Comparison of ENCODE assay signal across 1 cellular context in the genomic region with DNA sequence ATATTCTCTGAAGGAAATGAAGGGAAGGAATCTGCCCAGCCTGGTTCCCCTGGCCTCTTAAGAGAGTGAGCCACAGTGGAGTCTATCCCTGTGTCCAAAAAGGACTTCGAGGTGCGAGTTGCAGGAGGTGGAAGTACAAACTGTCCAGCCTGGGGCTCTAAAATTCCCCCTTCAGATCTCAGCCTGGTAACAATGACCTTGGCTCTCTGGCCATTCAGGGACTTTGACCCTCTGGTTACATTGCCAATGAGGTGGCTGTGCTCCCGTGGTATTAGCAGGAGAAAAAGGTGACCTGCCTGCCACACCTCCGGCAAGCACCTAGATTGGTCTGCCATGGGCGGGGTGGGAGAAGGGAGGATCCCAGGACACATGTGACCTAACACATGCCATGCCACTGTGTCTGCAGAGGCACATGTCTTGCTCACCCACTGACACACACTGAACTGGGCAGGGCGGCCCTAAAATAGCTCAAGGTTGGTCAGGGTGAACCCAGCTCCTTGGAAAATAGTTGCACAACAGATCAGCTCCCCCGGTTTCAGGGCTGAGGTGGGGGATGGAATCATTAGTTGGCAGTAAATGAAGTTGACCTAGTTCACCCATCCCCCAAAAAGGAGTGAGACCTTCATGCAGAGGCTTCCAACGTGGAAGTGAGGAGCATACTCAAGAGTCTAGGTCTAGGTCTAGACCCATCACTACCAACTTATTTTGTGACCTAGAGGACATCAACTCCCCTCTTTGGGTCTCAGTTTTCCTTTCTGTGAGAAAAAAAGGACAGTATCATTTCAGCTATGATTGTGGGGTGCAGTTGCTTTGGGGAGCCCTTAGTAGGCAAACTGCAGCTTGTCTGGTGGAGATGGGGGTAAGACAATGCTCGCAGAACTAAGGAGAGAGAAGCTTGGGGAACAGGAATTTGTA.
TF ChIP-seq lines count a peak whose summit lies in the region.

No MANE protein-coding gene starts in this region.

TF ChIP-seq in HepG2, 621 proteins besides CTCF, POLR2A, EP300 and RAD21 (continued from another document and continues in another):
- TF ChIP-seq, protein P1, sequence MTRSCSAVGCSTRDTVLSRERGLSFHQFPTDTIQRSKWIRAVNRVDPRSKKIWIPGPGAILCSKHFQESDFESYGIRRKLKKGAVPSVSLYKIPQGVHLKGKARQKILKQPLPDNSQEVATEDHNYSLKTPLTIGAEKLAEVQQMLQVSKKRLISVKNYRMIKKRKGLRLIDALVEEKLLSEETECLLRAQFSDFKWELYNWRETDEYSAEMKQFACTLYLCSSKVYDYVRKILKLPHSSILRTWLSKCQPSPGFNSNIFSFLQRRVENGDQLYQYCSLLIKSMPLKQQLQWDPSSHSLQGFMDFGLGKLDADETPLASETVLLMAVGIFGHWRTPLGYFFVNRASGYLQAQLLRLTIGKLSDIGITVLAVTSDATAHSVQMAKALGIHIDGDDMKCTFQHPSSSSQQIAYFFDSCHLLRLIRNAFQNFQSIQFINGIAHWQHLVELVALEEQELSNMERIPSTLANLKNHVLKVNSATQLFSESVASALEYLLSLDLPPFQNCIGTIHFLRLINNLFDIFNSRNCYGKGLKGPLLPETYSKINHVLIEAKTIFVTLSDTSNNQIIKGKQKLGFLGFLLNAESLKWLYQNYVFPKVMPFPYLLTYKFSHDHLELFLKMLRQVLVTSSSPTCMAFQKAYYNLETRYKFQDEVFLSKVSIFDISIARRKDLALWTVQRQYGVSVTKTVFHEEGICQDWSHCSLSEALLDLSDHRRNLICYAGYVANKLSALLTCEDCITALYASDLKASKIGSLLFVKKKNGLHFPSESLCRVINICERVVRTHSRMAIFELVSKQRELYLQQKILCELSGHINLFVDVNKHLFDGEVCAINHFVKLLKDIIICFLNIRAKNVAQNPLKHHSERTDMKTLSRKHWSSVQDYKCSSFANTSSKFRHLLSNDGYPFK (CRISPR knock-in tag; IDR thresholded peaks at IDR 0.05; ENCODE audit: borderline replicate concordance) = peak; percentile 79
- TF ChIP-seq ELF3 (CRISPR knock-in tag; IDR thresholded peaks at IDR 0.05) (peak; percentile 64), ZNF564 (CRISPR knock-in tag; IDR thresholded peaks at IDR 0.05) (peak; percentile 12; the same call in 1 of the 2 replicates), ZNF383 (CRISPR knock-in tag; IDR thresholded peaks at IDR 0.05; ENCODE audit: borderline replicate concordance) (no peak), MEIS2 (CRISPR knock-in tag; IDR thresholded peaks at IDR 0.05) (peak; percentile 85), THYN1 (CRISPR knock-in tag; IDR thresholded peaks at IDR 0.05; ENCODE audit: borderline replicate concordance, low read depth) (no peak; the same call in 1 of the 2 replicates), ZNF589 (CRISPR knock-in tag; conservative IDR thresholded peaks at IDR 0.05) (no peak; the same call in 1 of the 2 replicates), ZNF674 (CRISPR knock-in tag; IDR thresholded peaks at IDR 0.05; ENCODE audit: low read depth) (no peak; the same call in none of the 2 replicates), ZNF567 (CRISPR knock-in tag; IDR thresholded peaks at IDR 0.05; ENCODE audit: borderline replicate concordance) (peak; percentile 81; the same call in 1 of the 2 replicates), SATB2 (CRISPR knock-in tag; IDR thresholded peaks at IDR 0.05) (no peak; the same call in 1 of the 2 replicates), KAT2B (IDR thresholded peaks at IDR 0.05; ENCODE audit: borderline replicate concordance, low read depth, low read length) (no peak), TBP (CRISPR knock-in tag; IDR thresholded peaks at IDR 0.05) (no peak), HDAC2 (CRISPR knock-in tag; IDR thresholded peaks at IDR 0.05) (peak; percentile 90), HCFC1 (IDR thresholded peaks at IDR 0.05; ENCODE audit: low read depth, low read length) (no peak), ZNF101 (CRISPR knock-in tag; IDR thresholded peaks at IDR 0.05; ENCODE audit: borderline replicate concordance, low read depth) (no peak), GPN1 (CRISPR knock-in tag; IDR thresholded peaks at IDR 0.05; ENCODE audit: borderline replicate concordance) (no peak), GABPA (IDR thresholded peaks at IDR 0.05; ENCODE audit: low read depth, low read length) (no peak), GABPA (CRISPR knock-in tag; IDR thresholded peaks at IDR 0.05; ENCODE audit: low read depth) (peak; percentile 54; the same call in 1 of the 2 replicates), KAT7 (CRISPR knock-in tag; IDR thresholded peaks at IDR 0.05; ENCODE audit: borderline replicate concordance) (no peak), ZNF264 (CRISPR knock-in tag; IDR thresholded peaks at IDR 0.05) (peak; percentile 72; the same call in 1 of the 2 replicates), FOXA1 (IDR thresholded peaks at IDR 0.05) (no peak), FOXA1 (CRISPR knock-in tag; IDR thresholded peaks at IDR 0.05) (peak; percentile 47; the same call in 1 of the 2 replicates), ISL2 (CRISPR knock-in tag; IDR thresholded peaks at IDR 0.05) (no peak; the same call in 1 of the 2 replicates), ZNF562 (CRISPR knock-in tag; IDR thresholded peaks at IDR 0.05; ENCODE audit: borderline replicate concordance) (no peak), YEATS2 (CRISPR knock-in tag; IDR thresholded peaks at IDR 0.05; ENCODE audit: borderline replicate concordance) (no peak), CHD2 (IDR thresholded peaks at IDR 0.05; ENCODE audit: low read depth, low read length) (peak; percentile 65; the same call in 1 of the 2 replicates)
- TF ChIP-seq, protein P2, sequence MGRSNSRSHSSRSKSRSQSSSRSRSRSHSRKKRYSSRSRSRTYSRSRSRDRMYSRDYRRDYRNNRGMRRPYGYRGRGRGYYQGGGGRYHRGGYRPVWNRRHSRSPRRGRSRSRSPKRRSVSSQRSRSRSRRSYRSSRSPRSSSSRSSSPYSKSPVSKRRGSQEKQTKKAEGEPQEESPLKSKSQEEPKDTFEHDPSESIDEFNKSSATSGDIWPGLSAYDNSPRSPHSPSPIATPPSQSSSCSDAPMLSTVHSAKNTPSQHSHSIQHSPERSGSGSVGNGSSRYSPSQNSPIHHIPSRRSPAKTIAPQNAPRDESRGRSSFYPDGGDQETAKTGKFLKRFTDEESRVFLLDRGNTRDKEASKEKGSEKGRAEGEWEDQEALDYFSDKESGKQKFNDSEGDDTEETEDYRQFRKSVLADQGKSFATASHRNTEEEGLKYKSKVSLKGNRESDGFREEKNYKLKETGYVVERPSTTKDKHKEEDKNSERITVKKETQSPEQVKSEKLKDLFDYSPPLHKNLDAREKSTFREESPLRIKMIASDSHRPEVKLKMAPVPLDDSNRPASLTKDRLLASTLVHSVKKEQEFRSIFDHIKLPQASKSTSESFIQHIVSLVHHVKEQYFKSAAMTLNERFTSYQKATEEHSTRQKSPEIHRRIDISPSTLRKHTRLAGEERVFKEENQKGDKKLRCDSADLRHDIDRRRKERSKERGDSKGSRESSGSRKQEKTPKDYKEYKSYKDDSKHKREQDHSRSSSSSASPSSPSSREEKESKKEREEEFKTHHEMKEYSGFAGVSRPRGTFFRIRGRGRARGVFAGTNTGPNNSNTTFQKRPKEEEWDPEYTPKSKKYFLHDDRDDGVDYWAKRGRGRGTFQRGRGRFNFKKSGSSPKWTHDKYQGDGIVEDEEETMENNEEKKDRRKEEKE (IDR thresholded peaks at IDR 0.05) = no peak
- TF ChIP-seq, protein P3, sequence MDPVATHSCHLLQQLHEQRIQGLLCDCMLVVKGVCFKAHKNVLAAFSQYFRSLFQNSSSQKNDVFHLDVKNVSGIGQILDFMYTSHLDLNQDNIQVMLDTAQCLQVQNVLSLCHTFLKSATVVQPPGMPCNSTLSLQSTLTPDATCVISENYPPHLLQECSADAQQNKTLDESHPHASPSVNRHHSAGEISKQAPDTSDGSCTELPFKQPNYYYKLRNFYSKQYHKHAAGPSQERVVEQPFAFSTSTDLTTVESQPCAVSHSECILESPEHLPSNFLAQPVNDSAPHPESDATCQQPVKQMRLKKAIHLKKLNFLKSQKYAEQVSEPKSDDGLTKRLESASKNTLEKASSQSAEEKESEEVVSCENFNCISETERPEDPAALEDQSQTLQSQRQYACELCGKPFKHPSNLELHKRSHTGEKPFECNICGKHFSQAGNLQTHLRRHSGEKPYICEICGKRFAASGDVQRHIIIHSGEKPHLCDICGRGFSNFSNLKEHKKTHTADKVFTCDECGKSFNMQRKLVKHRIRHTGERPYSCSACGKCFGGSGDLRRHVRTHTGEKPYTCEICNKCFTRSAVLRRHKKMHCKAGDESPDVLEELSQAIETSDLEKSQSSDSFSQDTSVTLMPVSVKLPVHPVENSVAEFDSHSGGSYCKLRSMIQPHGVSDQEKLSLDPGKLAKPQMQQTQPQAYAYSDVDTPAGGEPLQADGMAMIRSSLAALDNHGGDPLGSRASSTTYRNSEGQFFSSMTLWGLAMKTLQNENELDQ (CRISPR knock-in tag; IDR thresholded peaks at IDR 0.05; ENCODE audit: borderline replicate concordance) = no peak
- TF ChIP-seq, protein P4, sequence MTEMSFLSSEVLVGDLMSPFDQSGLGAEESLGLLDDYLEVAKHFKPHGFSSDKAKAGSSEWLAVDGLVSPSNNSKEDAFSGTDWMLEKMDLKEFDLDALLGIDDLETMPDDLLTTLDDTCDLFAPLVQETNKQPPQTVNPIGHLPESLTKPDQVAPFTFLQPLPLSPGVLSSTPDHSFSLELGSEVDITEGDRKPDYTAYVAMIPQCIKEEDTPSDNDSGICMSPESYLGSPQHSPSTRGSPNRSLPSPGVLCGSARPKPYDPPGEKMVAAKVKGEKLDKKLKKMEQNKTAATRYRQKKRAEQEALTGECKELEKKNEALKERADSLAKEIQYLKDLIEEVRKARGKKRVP (CRISPR knock-in tag; IDR thresholded peaks at IDR 0.05) = peak in 1 of 2 experiments; percentile 15; a peak in 1 of 4 replicates
- TF ChIP-seq, protein P5, sequence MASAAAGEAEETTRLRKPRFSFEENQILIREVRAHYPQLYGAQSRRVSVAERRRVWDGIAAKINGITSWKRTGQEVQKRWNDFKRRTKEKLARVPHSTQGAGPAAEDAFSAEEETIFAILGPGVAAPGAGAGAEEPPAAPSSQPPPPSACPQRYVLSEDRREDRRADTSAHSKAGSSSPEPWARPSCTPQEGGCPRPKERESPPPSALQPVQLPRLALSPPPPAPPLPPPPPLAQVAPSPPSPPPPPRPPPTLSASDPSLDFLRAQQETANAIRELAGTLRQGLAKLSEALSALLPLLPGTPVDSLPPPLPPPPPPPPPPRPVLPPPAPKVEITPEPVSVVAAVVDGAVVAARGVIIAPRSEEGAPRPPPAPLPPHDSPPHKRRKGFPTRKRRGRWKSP (CRISPR knock-in tag; IDR thresholded peaks at IDR 0.05) = peak; percentile 43; the same call in 1 of the 2 replicates
- TF ChIP-seq, protein P6, sequence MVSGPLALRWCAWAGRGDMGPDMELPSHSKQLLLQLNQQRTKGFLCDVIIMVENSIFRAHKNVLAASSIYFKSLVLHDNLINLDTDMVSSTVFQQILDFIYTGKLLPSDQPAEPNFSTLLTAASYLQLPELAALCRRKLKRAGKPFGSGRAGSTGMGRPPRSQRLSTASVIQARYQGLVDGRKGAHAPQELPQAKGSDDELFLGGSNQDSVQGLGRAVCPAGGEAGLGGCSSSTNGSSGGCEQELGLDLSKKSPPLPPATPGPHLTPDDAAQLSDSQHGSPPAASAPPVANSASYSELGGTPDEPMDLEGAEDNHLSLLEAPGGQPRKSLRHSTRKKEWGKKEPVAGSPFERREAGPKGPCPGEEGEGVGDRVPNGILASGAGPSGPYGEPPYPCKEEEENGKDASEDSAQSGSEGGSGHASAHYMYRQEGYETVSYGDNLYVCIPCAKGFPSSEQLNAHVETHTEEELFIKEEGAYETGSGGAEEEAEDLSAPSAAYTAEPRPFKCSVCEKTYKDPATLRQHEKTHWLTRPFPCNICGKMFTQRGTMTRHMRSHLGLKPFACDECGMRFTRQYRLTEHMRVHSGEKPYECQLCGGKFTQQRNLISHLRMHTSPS (CRISPR knock-in tag; IDR thresholded peaks at IDR 0.05; ENCODE audit: low read depth) = peak; percentile 94
- TF ChIP-seq, protein P7, sequence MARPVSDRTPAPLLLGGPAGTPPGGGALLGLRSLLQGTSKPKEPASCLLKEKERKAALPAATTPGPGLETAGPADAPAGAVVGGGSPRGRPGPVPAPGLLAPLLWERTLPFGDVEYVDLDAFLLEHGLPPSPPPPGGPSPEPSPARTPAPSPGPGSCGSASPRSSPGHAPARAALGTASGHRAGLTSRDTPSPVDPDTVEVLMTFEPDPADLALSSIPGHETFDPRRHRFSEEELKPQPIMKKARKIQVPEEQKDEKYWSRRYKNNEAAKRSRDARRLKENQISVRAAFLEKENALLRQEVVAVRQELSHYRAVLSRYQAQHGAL (CRISPR knock-in tag; IDR thresholded peaks at IDR 0.05; ENCODE audit: not compliant biosample characterization) = no peak
- TF ChIP-seq, protein P8, sequence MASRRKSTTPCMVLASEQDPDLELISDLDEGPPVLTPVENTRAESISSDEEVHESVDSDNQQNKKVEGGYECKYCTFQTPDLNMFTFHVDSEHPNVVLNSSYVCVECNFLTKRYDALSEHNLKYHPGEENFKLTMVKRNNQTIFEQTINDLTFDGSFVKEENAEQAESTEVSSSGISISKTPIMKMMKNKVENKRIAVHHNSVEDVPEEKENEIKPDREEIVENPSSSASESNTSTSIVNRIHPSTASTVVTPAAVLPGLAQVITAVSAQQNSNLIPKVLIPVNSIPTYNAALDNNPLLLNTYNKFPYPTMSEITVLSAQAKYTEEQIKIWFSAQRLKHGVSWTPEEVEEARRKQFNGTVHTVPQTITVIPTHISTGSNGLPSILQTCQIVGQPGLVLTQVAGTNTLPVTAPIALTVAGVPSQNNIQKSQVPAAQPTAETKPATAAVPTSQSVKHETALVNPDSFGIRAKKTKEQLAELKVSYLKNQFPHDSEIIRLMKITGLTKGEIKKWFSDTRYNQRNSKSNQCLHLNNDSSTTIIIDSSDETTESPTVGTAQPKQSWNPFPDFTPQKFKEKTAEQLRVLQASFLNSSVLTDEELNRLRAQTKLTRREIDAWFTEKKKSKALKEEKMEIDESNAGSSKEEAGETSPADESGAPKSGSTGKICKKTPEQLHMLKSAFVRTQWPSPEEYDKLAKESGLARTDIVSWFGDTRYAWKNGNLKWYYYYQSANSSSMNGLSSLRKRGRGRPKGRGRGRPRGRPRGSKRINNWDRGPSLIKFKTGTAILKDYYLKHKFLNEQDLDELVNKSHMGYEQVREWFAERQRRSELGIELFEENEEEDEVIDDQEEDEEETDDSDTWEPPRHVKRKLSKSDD (CRISPR knock-in tag; IDR thresholded peaks at IDR 0.05; ENCODE audit: low read depth) = peak; percentile 79; the same call in 1 of the 2 replicates
- TF ChIP-seq, protein P9, sequence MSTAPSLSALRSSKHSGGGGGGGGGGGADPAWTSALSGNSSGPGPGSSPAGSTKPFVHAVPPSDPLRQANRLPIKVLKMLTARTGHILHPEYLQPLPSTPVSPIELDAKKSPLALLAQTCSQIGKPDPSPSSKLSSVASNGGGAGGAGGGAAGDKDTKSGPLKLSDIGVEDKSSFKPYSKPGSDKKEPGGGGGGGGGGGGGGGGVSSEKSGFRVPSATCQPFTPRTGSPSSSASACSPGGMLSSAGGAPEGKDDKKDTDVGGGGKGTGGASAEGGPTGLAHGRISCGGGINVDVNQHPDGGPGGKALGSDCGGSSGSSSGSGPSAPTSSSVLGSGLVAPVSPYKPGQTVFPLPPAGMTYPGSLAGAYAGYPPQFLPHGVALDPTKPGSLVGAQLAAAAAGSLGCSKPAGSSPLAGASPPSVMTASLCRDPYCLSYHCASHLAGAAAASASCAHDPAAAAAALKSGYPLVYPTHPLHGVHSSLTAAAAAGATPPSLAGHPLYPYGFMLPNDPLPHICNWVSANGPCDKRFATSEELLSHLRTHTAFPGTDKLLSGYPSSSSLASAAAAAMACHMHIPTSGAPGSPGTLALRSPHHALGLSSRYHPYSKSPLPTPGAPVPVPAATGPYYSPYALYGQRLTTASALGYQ (CRISPR knock-in tag; IDR thresholded peaks at IDR 0.05) = peak; percentile 64; the same call in 1 of the 2 replicates
